27 cellular contexts compared by ENCODE assay signal in the genomic region with DNA sequence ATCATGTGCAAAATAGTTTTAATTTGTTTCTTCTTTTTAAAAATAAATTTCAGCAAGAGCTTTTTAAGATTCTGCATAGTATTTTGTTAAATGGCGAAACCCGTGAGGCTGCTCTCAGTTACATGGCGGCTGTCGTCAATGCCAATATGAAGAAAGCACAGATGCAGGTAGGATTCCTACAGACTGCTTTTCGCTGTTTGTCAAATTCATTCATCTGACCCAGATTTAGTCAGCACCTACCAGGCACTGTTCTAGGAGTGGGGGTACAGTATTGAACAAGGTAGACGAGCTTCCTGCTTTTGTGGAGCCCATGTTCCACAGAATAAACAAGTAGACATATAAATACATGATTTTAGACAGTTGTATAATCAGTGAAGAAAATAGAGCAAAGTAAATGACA.
"Had no signal": no experiment of that assay in that cellular context is flagged by ENCODE, and none has a peak within 500 bp of the region (broad histone marks: within the 10 kb centered on the region; RNA-seq: fewer than 3 reads in every experiment).

No MANE protein-coding gene starts in this region.

- H3K4me1 Mint-ChIP-seq: immature natural killer cell; nephron; stimulated activated naive CD8-positive, alpha-beta T cell treated with anti-CD3 and anti-CD28 coated beads, Interleukin-15, amount 100 ng/mL, for 72 hours had no signal

- H3K27me3 Mint-ChIP-seq: dendritic cell treated with granulocyte-macrophage colony-stimulating factor and Interleukin-4, amounts not matched to agents 40 ng/mL and 50 ng/mL, for 4 days; naive thymus-derived CD4-positive, alpha-beta T cell; progenitor cell of endocrine pancreas; stimulated activated naive CD8-positive, alpha-beta T cell treated with anti-CD3 and anti-CD28 coated beads, Interleukin-15, amount 100 ng/mL, for 72 hours had no signal

- H3K27ac ChIP-seq: colonic mucosa, esophagus muscularis mucosa, foreskin keratinocyte, gastroesophageal sphincter, heart right ventricle, lower lobe of right lung, neural progenitor cell, parathyroid adenoma, right lobe of liver, thoracic aorta, tibial nerve, upper lobe of left lung had no signal

- ATAC-seq: foreskin keratinocyte; gastroesophageal sphincter; heart right ventricle; left ventricle myocardium superior; lower lobe of right lung; mucosa of descending colon; naive thymus-derived CD4-positive, alpha-beta T cell; right lobe of liver; stimulated activated naive CD8-positive, alpha-beta T cell treated with anti-CD3 and anti-CD28 coated beads, Interleukin-15, amount 100 ng/mL, for 72 hours had no signal

- H3K4me3 Mint-ChIP-seq: dendritic cell treated with granulocyte-macrophage colony-stimulating factor and Interleukin-4, amounts not matched to agents 40 ng/mL and 50 ng/mL, for 4 days; immature natural killer cell; naive thymus-derived CD4-positive, alpha-beta T cell; nephron; neural progenitor cell; stimulated activated naive CD8-positive, alpha-beta T cell treated with anti-CD3 and anti-CD28 coated beads, Interleukin-15, amount 100 ng/mL, for 72 hours had no signal

- H3K27ac Mint-ChIP-seq: dendritic cell treated with granulocyte-macrophage colony-stimulating factor and Interleukin-4, amounts not matched to agents 40 ng/mL and 50 ng/mL, for 4 days; naive thymus-derived CD4-positive, alpha-beta T cell; nephron; neural progenitor cell; progenitor cell of endocrine pancreas; stimulated activated naive CD8-positive, alpha-beta T cell treated with anti-CD3 and anti-CD28 coated beads, Interleukin-15, amount 100 ng/mL, for 72 hours had no signal

- H3K9me3 ChIP-seq: colonic mucosa, esophagus muscularis mucosa, gastroesophageal sphincter, heart right ventricle, lower lobe of right lung, mucosa of descending colon, right lobe of liver, thoracic aorta, tibial nerve, upper lobe of left lung had no signal

- DNase-seq: colonic mucosa; effector memory CD4-positive, alpha-beta T cell; foreskin keratinocyte; heart right ventricle; immature natural killer cell; islet precursor cell; kidney glomerular epithelial cell; left ventricle myocardium superior; lower lobe of right lung; mucosa of descending colon; naive thymus-derived CD4-positive, alpha-beta T cell; right lobe of liver; small intestine; stimulated activated CD4-positive, alpha-beta T cell treated with anti-CD3 and anti-CD28 coated beads, Interleukin-15, amount 100 ng/mL, for 24 hours; stimulated activated CD4-positive, alpha-beta T cell treated with anti-CD3 and anti-CD28 coated beads, Interleukin-2, amount 100 ng/mL, for 48 hours; stimulated activated naive CD4-positive, alpha-beta T cell; stimulated activated naive CD8-positive, alpha-beta T cell treated with anti-CD3 and anti-CD28 coated beads, Interleukin-15, amount 100 ng/mL, for 72 hours; upper lobe of left lung had no signal

- H3K27me3 ChIP-seq: colonic mucosa, esophagus muscularis mucosa, foreskin keratinocyte, gastroesophageal sphincter, heart right ventricle, neural progenitor cell, right lobe of liver, tibial nerve, upper lobe of left lung had no signal
